8 cellular contexts compared by ENCODE assay signal in the genomic region with DNA sequence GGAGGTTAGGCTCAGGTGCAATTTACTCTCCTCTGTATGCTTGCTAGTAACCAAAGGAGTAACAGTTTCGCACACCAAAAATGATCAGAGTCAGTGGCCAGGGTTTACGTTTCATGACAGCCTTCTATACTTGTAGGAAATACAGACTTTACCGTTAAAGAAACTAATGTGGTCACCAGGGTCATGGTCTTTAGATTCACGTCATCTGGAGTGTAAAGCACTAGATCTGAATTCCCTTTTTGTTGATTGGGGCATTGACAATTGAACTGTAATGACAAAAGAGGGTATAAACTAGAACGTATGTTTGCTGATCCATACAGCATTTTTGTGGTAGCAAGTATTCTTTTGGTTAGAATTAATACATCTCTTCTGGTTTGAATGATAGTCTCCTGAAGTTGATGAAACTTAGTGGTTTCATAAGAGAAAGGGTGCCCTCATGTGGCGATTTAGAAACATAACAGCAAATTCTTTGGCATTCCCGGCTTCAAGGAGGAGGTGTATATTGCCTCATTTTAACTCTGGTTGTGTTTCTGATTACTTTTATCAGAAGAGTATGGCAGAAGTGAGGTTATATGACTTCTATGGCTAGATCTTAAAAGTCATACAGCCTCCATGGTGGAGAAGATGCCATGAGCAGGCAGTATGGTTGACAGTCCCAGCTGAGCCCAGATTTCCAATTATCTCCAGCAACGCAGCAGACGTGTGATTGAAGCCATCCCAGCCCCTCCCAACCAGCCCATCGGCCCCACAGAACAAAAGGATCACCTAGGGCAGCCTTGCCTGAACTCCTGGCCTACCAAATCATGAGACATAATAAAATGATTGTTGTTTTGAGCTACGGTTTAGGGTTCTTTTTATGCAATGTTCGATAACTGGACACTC. TPM values are rescaled to one million over a fixed set of nuclear protein-coding genes. Genes with fewer than 3 reads are reported as not detected.
DNase-seq lines count a peak whose midpoint lies in the region; ATAC-seq, FAIRE-seq and TF ChIP-seq lines count a peak whose summit lies in the region.

No MANE protein-coding gene starts in this region.

- no peak overlapping the region for H3K4me3 ChIP-seq in BE2C (ENCODE audit: low read depth, low read length)
- H3K4me3 ChIP-seq in kidney (ENCODE audit: low read length in 2 of 2): no peak overlapping the region

- H3K36me3 Mint-ChIP-seq in stimulated activated memory B cell treated with anti-CD40 and anti-IgM and Interleukin-4, amounts not matched to agents 10 μg/mL and 1 μg/mL and 100 μg/mL, for 72 hours: no peaks in the 10 kb centered on the region

- H3K4me1 ChIP-seq in BE2C (no peaks in the 10 kb centered on the region), kidney (ENCODE audit: control insufficient read depth in 1 of 2, insufficient read depth in 1 of 2, low read depth in 1 of 2, low read length in 2 of 2) (peaks cover 0 to 4% of the 10 kb centered on the region in 2 donors)

- peak; percentile 90 for ATAC-seq in GM18505 (IDR thresholded peaks at IDR 0.05; ENCODE audit: unreplicated experiment)
- peak; percentile 96 for ATAC-seq in HG02870 (IDR thresholded peaks at IDR 0.05; ENCODE audit: unreplicated experiment)
- ATAC-seq in SK-N-SH treated with all-trans-retinoic acid at 6 μM for 48 hours: peak; percentile 91
- peak; percentile 88 for ATAC-seq in stimulated activated memory B cell treated with anti-CD40 and anti-IgM and Interleukin-4, amounts not matched to agents 10 μg/mL and 1 μg/mL and 100 μg/mL, for 72 hours

- no peak for TF ChIP-seq POLR2A in GM18505 (IDR thresholded peaks at IDR 0.05; ENCODE audit: borderline replicate concordance, extremely low read depth, insufficient read depth, insufficient read length)

- TF ChIP-seq CTCF in BE2C (IDR thresholded peaks at IDR 0.05; ENCODE audit: low read depth, low read length): peak; percentile 73
- TF ChIP-seq CTCF in kidney (IDR thresholded peaks at IDR 0.05; ENCODE audit: borderline replicate concordance, extremely low read depth, insufficient read depth): peak; percentile 66

- peak; percentile 97 for FAIRE-seq in kidney (lab: Jason Lieb, UNC)

- no peak overlapping the region for H3K27ac ChIP-seq in kidney (ENCODE audit: low read depth in 2 of 2, low read length in 2 of 2)

- H3K9me3 ChIP-seq in BE2C: no peaks in the 10 kb centered on the region
- H3K9me3 ChIP-seq in kidney (ENCODE audit: control insufficient read depth in 1 of 2, low read length in 2 of 2): no peaks in the 10 kb centered on the region

- peaks cover 3% of the 10 kb centered on the region for H3K27me3 ChIP-seq in BE2C

- H3K27me3 Mint-ChIP-seq in stimulated activated memory B cell treated with anti-CD40 and anti-IgM and Interleukin-4, amounts not matched to agents 10 μg/mL and 1 μg/mL and 100 μg/mL, for 72 hours: peaks cover 20% of the 10 kb centered on the region

- no peaks in the 10 kb centered on the region for H3K9me3 Mint-ChIP-seq in stimulated activated memory B cell treated with anti-CD40 and anti-IgM and Interleukin-4, amounts not matched to agents 10 μg/mL and 1 μg/mL and 100 μg/mL, for 72 hours

- H3K36me3 ChIP-seq in BE2C: no peaks in the 10 kb centered on the region
- no peaks in the 10 kb centered on the region for H3K36me3 ChIP-seq in kidney (ENCODE audit: control insufficient read depth in 1 of 2, insufficient read depth in 2 of 2, low read length in 2 of 2)

- H3K9ac ChIP-seq in kidney (ENCODE audit: low read length in 2 of 2): no peak overlapping the region

- intact Hi-C loops in kidney (cut with DNase I): loop anchor here (10.0 kb wide), 1 partner anchor 131 kb away; no protein-coding TSS in a partner anchor

- peaks cover 20% of the 10 kb centered on the region for H3K4me1 Mint-ChIP-seq in stimulated activated memory B cell treated with anti-CD40 and anti-IgM and Interleukin-4, amounts not matched to agents 10 μg/mL and 1 μg/mL and 100 μg/mL, for 72 hours

- H3K4me3 Mint-ChIP-seq in stimulated activated memory B cell treated with anti-CD40 and anti-IgM and Interleukin-4, amounts not matched to agents 10 μg/mL and 1 μg/mL and 100 μg/mL, for 72 hours: no peak overlapping the region

- H3K27ac Mint-ChIP-seq in stimulated activated memory B cell treated with anti-CD40 and anti-IgM and Interleukin-4, amounts not matched to agents 10 μg/mL and 1 μg/mL and 100 μg/mL, for 72 hours: peak overlapping the region; percentile 67

- DNase-seq in BE2C (peak; percentile 39), NCI-H1105 treated with DMSO at 0.1 percent for 48 hours (lab: John Stamatoyannopoulos, UW) (peak; percentile 88), cerebellar cortex (ENCODE audit: low spot score) (peak; percentile 81), kidney (no peak)

TF ChIP-seq in SK-N-SH treated with all-trans-retinoic acid at 6 μM for 48 hours, 23 proteins besides CTCF, POLR2A, EP300 and RAD21 (continues in another document):
- TF ChIP-seq ISL1 (CRISPR knock-in tag; IDR thresholded peaks at IDR 0.05): no peak
- TF ChIP-seq OSR1 (CRISPR knock-in tag; IDR thresholded peaks at IDR 0.05): no peak
- no peak for TF ChIP-seq CSRNP3 (CRISPR knock-in tag; IDR thresholded peaks at IDR 0.05)
- no peak for TF ChIP-seq CSDC2 (CRISPR knock-in tag; IDR thresholded peaks at IDR 0.05)
- TF ChIP-seq TCF4 (CRISPR knock-in tag; IDR thresholded peaks at IDR 0.05; ENCODE audit: borderline replicate concordance): no peak
- TF ChIP-seq TSHZ2 (CRISPR knock-in tag; IDR thresholded peaks at IDR 0.05): no peak
- no peak for TF ChIP-seq ARNTL (CRISPR knock-in tag; IDR thresholded peaks at IDR 0.05; ENCODE audit: borderline replicate concordance, low read depth)
- no peak for TF ChIP-seq ZNF565 (CRISPR knock-in tag; conservative IDR thresholded peaks at IDR 0.05; ENCODE audit: low read depth)
- no peak for TF ChIP-seq CREB5 (CRISPR knock-in tag; IDR thresholded peaks at IDR 0.05; ENCODE audit: low read depth)
- TF ChIP-seq ZNF8 (CRISPR knock-in tag; IDR thresholded peaks at IDR 0.05): no peak
- no peak for TF ChIP-seq ZNF70 (CRISPR knock-in tag; IDR thresholded peaks at IDR 0.05)
- no peak for TF ChIP-seq GLIS3 (CRISPR knock-in tag; IDR thresholded peaks at IDR 0.05)

RNA-seq across cellular contexts. Expression of gene MMP7, which starts 35.1 kb away (rescaled TPM):
- polyA plus RNA-seq in BE2C (2012; ENCODE audit: insufficient read depth, insufficient read length, low read depth): not detected
- 1,380 TPM for total RNA-seq in kidney
- polyA plus RNA-seq in kidney (ENCODE audit: insufficient read depth, low read depth, low replicate concordance): 101 TPM

RNA-seq across cellular contexts. Expression of gene TMEM123, which starts 42.8 kb away (rescaled TPM):
- polyA plus RNA-seq in BE2C (2012; ENCODE audit: insufficient read depth, insufficient read length, low read depth): 61.7 TPM
- total RNA-seq in kidney: 143 TPM
- polyA plus RNA-seq in kidney (ENCODE audit: insufficient read depth, low read depth, low replicate concordance): 57.0 TPM
